In genomic region chr14:103385153-103385993, GRCh38 we compare ENCODE assay signal across 1 cellular context.
TF ChIP-seq lines count a peak whose summit lies in the region.

Gene MARK3, plus strand, starts transcription at chr14:103385415. Its CDS starts 615 bp downstream, at chr14:103386030.

TF ChIP-seq in HepG2, 621 proteins besides CTCF, POLR2A, EP300 and RAD21 (continued from another document):
- TF ChIP-seq ZSCAN5A (CRISPR knock-in tag; IDR thresholded peaks at IDR 0.05; ENCODE audit: borderline replicate concordance): no peak
- no peak for TF ChIP-seq GRHL1 (CRISPR knock-in tag; conservative IDR thresholded peaks at IDR 0.05)
- no peak for TF ChIP-seq MAFF (IDR thresholded peaks at IDR 0.05; ENCODE audit: low read depth, low read length)
- TF ChIP-seq HNRNPK (IDR thresholded peaks at IDR 0.05; ENCODE audit: low read depth, low read length, poor library complexity, severe bottlenecking): peak; percentile 72
- no peak; the same call in 1 of the 2 replicates for TF ChIP-seq ZGPAT (CRISPR knock-in tag; IDR thresholded peaks at IDR 0.05)
- TF ChIP-seq ZNF414 (CRISPR knock-in tag; IDR thresholded peaks at IDR 0.05): 0 out of 2 replicates have a peak, but pooled peaks have one; percentile 22
- no peak for TF ChIP-seq MIER2 (CRISPR knock-in tag; IDR thresholded peaks at IDR 0.05)
- TF ChIP-seq ZNF543 (CRISPR knock-in tag; IDR thresholded peaks at IDR 0.05): no peak
- TF ChIP-seq ZNF136 (CRISPR knock-in tag; IDR thresholded peaks at IDR 0.05; ENCODE audit: low read depth): no peak
- TF ChIP-seq ZNF101 (CRISPR knock-in tag; IDR thresholded peaks at IDR 0.05; ENCODE audit: borderline replicate concordance, low read depth): no peak
- no peak for TF ChIP-seq BATF2 (CRISPR knock-in tag; IDR thresholded peaks at IDR 0.05)
- TF ChIP-seq ZNF883 (CRISPR knock-in tag; IDR thresholded peaks at IDR 0.05; ENCODE audit: not compliant biosample characterization): no peak
- TF ChIP-seq CREBL2 (CRISPR knock-in tag; IDR thresholded peaks at IDR 0.05; ENCODE audit: borderline replicate concordance): no peak
- TF ChIP-seq ZNF639 (CRISPR knock-in tag; conservative IDR thresholded peaks at IDR 0.05): no peak
- peak; percentile 81 for TF ChIP-seq HDAC1 (CRISPR knock-in tag; IDR thresholded peaks at IDR 0.05)
- TF ChIP-seq ZNF275 (CRISPR knock-in tag; IDR thresholded peaks at IDR 0.05; ENCODE audit: borderline replicate concordance): no peak
- TF ChIP-seq JUND (CRISPR knock-in tag; IDR thresholded peaks at IDR 0.05): no peak
- no peak for TF ChIP-seq TARDBP (CRISPR knock-in tag; IDR thresholded peaks at IDR 0.05)
- TF ChIP-seq RCOR2 (CRISPR knock-in tag; IDR thresholded peaks at IDR 0.05): no peak
- TF ChIP-seq ZNF343 (CRISPR knock-in tag; IDR thresholded peaks at IDR 0.05): no peak
- no peak for TF ChIP-seq USF2 (IDR thresholded peaks at IDR 0.05; ENCODE audit: low read depth, low read length)
- no peak for TF ChIP-seq USF2 (CRISPR knock-in tag; IDR thresholded peaks at IDR 0.05; ENCODE audit: borderline replicate concordance)
- TF ChIP-seq STAT5B (CRISPR knock-in tag; IDR thresholded peaks at IDR 0.05): no peak
- TF ChIP-seq ZNF749 (CRISPR knock-in tag; IDR thresholded peaks at IDR 0.05; ENCODE audit: borderline replicate concordance): no peak
- TF ChIP-seq ZNF354B (CRISPR knock-in tag; IDR thresholded peaks at IDR 0.05): no peak
- 0 out of 2 replicates have a peak, but pooled peaks have one; percentile 49 for TF ChIP-seq ZBTB2 (CRISPR knock-in tag; IDR thresholded peaks at IDR 0.05; ENCODE audit: low read depth)
- no peak for TF ChIP-seq ZNF530 (CRISPR knock-in tag; IDR thresholded peaks at IDR 0.05; ENCODE audit: low read depth)
- no peak for TF ChIP-seq ZNF367 (CRISPR knock-in tag; IDR thresholded peaks at IDR 0.05; ENCODE audit: borderline replicate concordance)
- no peak; the same call in 1 of the 2 replicates for TF ChIP-seq ZBTB7B (CRISPR knock-in tag; IDR thresholded peaks at IDR 0.05)
- no peak for TF ChIP-seq JARID2 (CRISPR knock-in tag; IDR thresholded peaks at IDR 0.05; ENCODE audit: insufficient replicate concordance)
- no peak for TF ChIP-seq HHEX (CRISPR knock-in tag; IDR thresholded peaks at IDR 0.05)
- no peak for TF ChIP-seq PLSCR1 (CRISPR knock-in tag; IDR thresholded peaks at IDR 0.05; ENCODE audit: borderline replicate concordance)
- no peak for TF ChIP-seq SP1 (IDR thresholded peaks at IDR 0.05)
- TF ChIP-seq SP1 (CRISPR knock-in tag; IDR thresholded peaks at IDR 0.05): peak; percentile 38; the same call in 1 of the 2 replicates
- TF ChIP-seq ZNF230 (CRISPR knock-in tag; IDR thresholded peaks at IDR 0.05): no peak
